In genomic region chr15:80186597-80186996, GRCh38 we compare ENCODE assay signal across 8 cellular contexts.
"Had no signal": no experiment of that assay in that cellular context is flagged by ENCODE, and none has a peak within 500 bp of the region (broad histone marks: within the 10 kb centered on the region; RNA-seq: fewer than 3 reads in every experiment).

No MANE protein-coding gene starts in this region.

- ATAC-seq: HepG2 had no signal

- DNase-seq: IMR-90, Karpas-422, KBM-7, KG1 had no signal

- FAIRE-seq: HepG2, HTR-8/SVneo had no signal

- H3K27ac ChIP-seq: HL-60, KMS-11 had no signal

- H3K9ac ChIP-seq: KMS-11 had no signal

- H3K4me2 ChIP-seq: KMS-11 had no signal
